Comparison of ENCODE assay signal across 8 cellular contexts in genomic region chr1:93681095-93681548, GRCh38. TPM values are rescaled to one million over a fixed set of nuclear protein-coding genes. Genes with fewer than 3 reads are reported as not detected.
DNase-seq lines count a peak whose midpoint lies in the region; ATAC-seq and TF ChIP-seq lines count a peak whose summit lies in the region.

No MANE protein-coding gene starts in this region.

- H3K27me3 ChIP-seq in naive thymus-derived CD4-positive, alpha-beta T cell (ENCODE audit: control insufficient read depth in 2 of 2, insufficient read depth in 2 of 2, low read length in 2 of 2) = no peaks in the 10 kb centered on the region

- peak overlapping the region; percentile 90 for H3K27ac Mint-ChIP-seq in endothelial cell (ENCODE audit: unreplicated experiment)
- H3K27ac Mint-ChIP-seq in naive thymus-derived CD4-positive, alpha-beta T cell = no peak overlapping the region

- H3K9me3 ChIP-seq in naive thymus-derived CD4-positive, alpha-beta T cell (ENCODE audit: control insufficient read depth in 2 of 3, low read length in 3 of 3) = no peaks in the 10 kb centered on the region

- H3K4me3 ChIP-seq in HFF-Myc (replicated peaks; ENCODE audit: low read depth, low read length) = peak overlapping the region; percentile 72
- H3K4me3 ChIP-seq in naive thymus-derived CD4-positive, alpha-beta T cell (ENCODE audit: low read length) = no peak overlapping the region

- intact Hi-C loops in naive thymus-derived CD4-positive, alpha-beta T cell (cut with micrococcal nuclease) = no loop called here

- peak; percentile 28 for ATAC-seq in GM18517 (IDR thresholded peaks at IDR 0.05; ENCODE audit: unreplicated experiment)
- peak; percentile 45 for ATAC-seq in naive thymus-derived CD4-positive, alpha-beta T cell
- ATAC-seq in HG03469 (IDR thresholded peaks at IDR 0.05; ENCODE audit: unreplicated experiment) = no peak

- H3K4me1 ChIP-seq in naive thymus-derived CD4-positive, alpha-beta T cell (ENCODE audit: control insufficient read depth in 2 of 2, insufficient read depth in 2 of 2, low read length in 2 of 2) = peaks cover 0 to 3% of the 10 kb centered on the region in 2 donors

- H3K27me3 Mint-ChIP-seq in endothelial cell (ENCODE audit: unreplicated experiment) = peaks cover 10% of the 10 kb centered on the region
- peaks cover 34 to 80% (median 56%) of the 10 kb centered on the region in 5 donors for H3K27me3 Mint-ChIP-seq in naive thymus-derived CD4-positive, alpha-beta T cell

- H3K4me1 Mint-ChIP-seq in endothelial cell (ENCODE audit: unreplicated experiment) = peaks cover 46% of the 10 kb centered on the region
- peaks cover 6 to 11% (median 11%) of the 10 kb centered on the region in 7 donors for H3K4me1 Mint-ChIP-seq in naive thymus-derived CD4-positive, alpha-beta T cell

- peaks cover 9% of the 10 kb centered on the region for H3K36me3 Mint-ChIP-seq in endothelial cell (ENCODE audit: low read depth, unreplicated experiment)
- H3K36me3 Mint-ChIP-seq in naive thymus-derived CD4-positive, alpha-beta T cell = peaks cover 0 to 5% (median 0%) of the 10 kb centered on the region in 5 donors

- no peaks in the 10 kb centered on the region for H3K36me3 ChIP-seq in naive thymus-derived CD4-positive, alpha-beta T cell (ENCODE audit: control insufficient read depth in 2 of 3, insufficient read depth in 3 of 3, low read length in 3 of 3)

- H3K4me3 Mint-ChIP-seq in endothelial cell (ENCODE audit: unreplicated experiment) = peak overlapping the region; percentile 99
- H3K4me3 Mint-ChIP-seq in naive thymus-derived CD4-positive, alpha-beta T cell = peak overlapping the region; percentile 64 to 86 (median 74)

- CTCF ChIA-PET in naive thymus-derived CD4-positive, alpha-beta T cell (lab: Charles Lee) = no interaction called here

- H3K9me3 Mint-ChIP-seq in endothelial cell (ENCODE audit: unreplicated experiment) = no peaks in the 10 kb centered on the region
- H3K9me3 Mint-ChIP-seq in naive thymus-derived CD4-positive, alpha-beta T cell = peaks cover 0 to 1% (median 0%) of the 10 kb centered on the region in 11 donors

- no peak overlapping the region for H3K27ac ChIP-seq in naive thymus-derived CD4-positive, alpha-beta T cell (ENCODE audit: low read depth, low read length)

- no peak for DNase-seq in HFF-Myc (ENCODE audit: extremely low read depth, low read depth)
- DNase-seq in RKO (ENCODE audit: low spot score) = peak; percentile 34
- peak; percentile 47 for DNase-seq in endothelial cell (ENCODE audit: low spot score)
- DNase-seq in naive thymus-derived CD4-positive, alpha-beta T cell = no peak
- DNase-seq in NCI-H774 (lab: John Stamatoyannopoulos, UW) = no peak
- no peak for DNase-seq in NCI-H1417 treated with DMSO at 0.1 percent for 48 hours (lab: John Stamatoyannopoulos, UW)

- no peak for TF ChIP-seq CTCF in HFF-Myc (IDR thresholded peaks at IDR 0.05; ENCODE audit: low read depth, low read length, missing control alignments)
- no peak for TF ChIP-seq CTCF in endothelial cell (IDR thresholded peaks at IDR 0.05; ENCODE audit: unreplicated experiment)

- POLR2A ChIA-PET in naive thymus-derived CD4-positive, alpha-beta T cell (lab: Charles Lee) = no interaction called here

RNA-seq across cellular contexts. Expression of gene BCAR3, which starts 0.5 kb away (rescaled TPM):
- 19.9 TPM for total RNA-seq in endothelial cell (ENCODE audit: unreplicated experiment)
- total RNA-seq in naive thymus-derived CD4-positive, alpha-beta T cell = 1 to 10 TPM in 1 of 5 experiments, under 1 TPM in 4; 0.75 to 1.7 (median 0.85) TPM
- under 1 TPM; 0.22 to 0.31 TPM for polyA plus RNA-seq in naive thymus-derived CD4-positive, alpha-beta T cell

Comparison
In these comparisons a context has a peak if more than half of its experiments do, and no peak if none do; other contexts are left out.
1. DNase-seq: peak in RKO (single experiment) and endothelial cell (single experiment); none in HFF-Myc (single experiment), naive thymus-derived CD4-positive, alpha-beta T cell (0 of 9), NCI-H774 (single experiment) and NCI-H1417 treated with DMSO at 0.1 percent for 48 hours (single experiment).